7 cellular contexts compared by ENCODE assay signal in the genomic region with DNA sequence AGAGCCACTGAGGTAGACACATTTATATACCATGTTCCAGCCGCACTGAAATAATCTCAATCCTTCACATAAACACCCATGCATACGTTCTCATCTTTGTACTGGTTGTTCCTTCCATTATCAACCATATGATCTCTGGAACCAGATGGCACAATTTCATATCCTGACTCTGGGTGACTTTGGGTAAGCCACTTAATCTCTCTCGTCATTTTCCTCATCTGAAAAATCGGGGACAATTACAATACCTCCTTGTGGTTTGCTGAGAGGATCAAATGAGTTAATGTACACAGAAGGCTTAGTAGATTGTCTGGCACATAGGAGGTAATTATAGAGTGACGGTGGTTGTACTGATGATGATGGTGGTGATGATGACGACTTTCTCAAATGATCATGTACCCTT. TPM values are rescaled to one million over a fixed set of nuclear protein-coding genes. Genes with fewer than 3 reads are reported as not detected.
A peak's percentile ranks its signal among the peaks of the same experiment; 100 is the strongest.
DNase-seq lines count a peak whose midpoint lies in the region; ATAC-seq, FAIRE-seq and TF ChIP-seq lines count a peak whose summit lies in the region.
"Not testable (repeated sequence)": the region's sequence is repeated elsewhere in the genome, so short reads cannot be mapped to it uniquely, and the experiment has no call there.

No MANE protein-coding gene starts in this region.

- H4K8ac ChIP-seq in IMR-90 (ENCODE audit: low read depth in 2 of 2, low read length in 2 of 2): not testable (repeated sequence)

- H2BK20ac ChIP-seq in IMR-90 (ENCODE audit: low read depth, low read length): peak overlapping the region; percentile 30; the same call in 1 of the 2 replicates

- H3K4me2 ChIP-seq in IMR-90 (ENCODE audit: low read depth, low read length); keratinocyte (ENCODE audit: control insufficient read depth, extremely low read depth, insufficient read depth, low read depth, low read length): not testable (repeated sequence)

- H3K9me3 Mint-ChIP-seq in Calu3 (ENCODE audit: low read depth, unreplicated experiment); MCF 10A (ENCODE audit: unreplicated experiment): not testable (repeated sequence)

- not testable (repeated sequence) for H3K27me3 Mint-ChIP-seq in Calu3 (ENCODE audit: unreplicated experiment); MCF 10A (ENCODE audit: insufficient read depth, unreplicated experiment)

- no CpG with 5 or more reads among the region's 6 CpGs for WGBS in IMR-90 (ENCODE audit: extremely low coverage in 2 of 2, insufficient read length in 1 of 2), 2 experiments

- POLR2A ChIA-PET in IMR-90 (lab: Charles Lee; ENCODE audit: unreplicated experiment); MCF 10A (lab: Yijun Ruan, JAX): not testable (repeated sequence)

- H3K18ac ChIP-seq in IMR-90 (ENCODE audit: low read depth, low read length): not testable (repeated sequence)

- not testable (repeated sequence) for H4K91ac ChIP-seq in IMR-90 (ENCODE audit: insufficient read depth, low read depth, low read length)

- H2AK5ac ChIP-seq in IMR-90 (ENCODE audit: low read depth, low read length): peak overlapping the region; percentile 10; the same call in 1 of the 2 replicates

- H2AK9ac ChIP-seq in IMR-90 (replicated peaks; ENCODE audit: low read depth, low read length, poor library complexity): not testable (repeated sequence)

- H3K9ac ChIP-seq in IMR-90 (ENCODE audit: low read depth, low read length); keratinocyte (ENCODE audit: control insufficient read depth, extremely low read depth, insufficient read depth, low read length): not testable (repeated sequence)

- not testable (repeated sequence) for H3K9me1 ChIP-seq in IMR-90 (ENCODE audit: insufficient read depth, low read length); keratinocyte (ENCODE audit: control insufficient read depth, extremely low read depth, insufficient read depth, low read length)

- DNase-seq in Calu3; IMR-90; RWPE2 (ENCODE audit: low spot score); MCF 10A (ENCODE audit: unreplicated experiment); keratinocyte (ENCODE audit: low read depth, low spot score): not testable (repeated sequence)
- DNase-seq in NCI-H524 treated with DMSO at 0.1 percent for 48 hours (lab: John Stamatoyannopoulos, UW) (peak; percentile 94), NCI-H82 treated with DMSO at 0.1 percent for 48 hours (lab: John Stamatoyannopoulos, UW; ENCODE audit: unreplicated experiment) (peak; percentile 61)

- not testable (repeated sequence) for H3K4me3 ChIP-seq in IMR-90 (ENCODE audit: insufficient read depth, low read depth, low read length); RWPE2 (ENCODE audit: severe bottlenecking); keratinocyte (ENCODE audit: control insufficient read depth in 2 of 3, extremely low read depth in 1 of 3, insufficient read depth in 2 of 3, low read depth in 1 of 3, low read length in 3 of 3)

- not testable (repeated sequence) for H3K4me3 Mint-ChIP-seq in Calu3 (ENCODE audit: low read depth, unreplicated experiment); MCF 10A (ENCODE audit: unreplicated experiment)

- not testable (repeated sequence) for BruUV-seq in Calu3 (replicated peaks; lab: Mats Ljungman, UMichigan); IMR-90 (replicated peaks; lab: Mats Ljungman, UMichigan); MCF 10A (replicated peaks; lab: Mats Ljungman, UMichigan)

- 0 out of 3 replicates have a peak overlapping the region, but pooled peaks have one; percentile 25 for H2BK15ac ChIP-seq in IMR-90 (ENCODE audit: low read depth, low read length)

- not testable (repeated sequence) for ATAC-seq in IMR-90 (ENCODE audit: low read depth); RWPE2 (ENCODE audit: low read depth)

- dilution Hi-C loops in IMR-90 (cut with HindIII; ENCODE audit: low sequenced_read_pairs, unreplicated experiment); keratinocyte (cut with MboI; ENCODE audit: extremely low pct_ligation_motif_present, low sequenced_read_pairs): not testable (repeated sequence)

- not testable (repeated sequence) for H3K9me3 ChIP-seq in IMR-90 (ENCODE audit: control insufficient read depth, insufficient read depth, low read length); RWPE2 (ENCODE audit: severe bottlenecking); keratinocyte (ENCODE audit: control insufficient read depth, low read depth, low read length)

- H3K79me2 ChIP-seq in keratinocyte (ENCODE audit: control insufficient read depth, insufficient read depth, low read length): not testable (repeated sequence)

- H3K23ac ChIP-seq in IMR-90 (ENCODE audit: low read depth, low read length): not testable (repeated sequence)

- not testable (repeated sequence) for H3K56ac ChIP-seq in IMR-90 (ENCODE audit: extremely low read depth, insufficient read depth, low read length)

- not testable (repeated sequence) for H2BK5ac ChIP-seq in IMR-90 (ENCODE audit: low read depth, low read length, poor library complexity, severe bottlenecking)

- not testable (repeated sequence) for H3K27ac ChIP-seq in IMR-90 (ENCODE audit: insufficient read depth, low read length); keratinocyte (ENCODE audit: control insufficient read depth, insufficient read depth, low read length)
- peak overlapping the region; percentile 100 for H3K27ac ChIP-seq in RWPE2 (ENCODE audit: poor library complexity, severe bottlenecking)

- in situ Hi-C loops in IMR-90 (cut with MboI; ENCODE audit: low sequenced_read_pairs): not testable (repeated sequence)

- H4K5ac ChIP-seq in IMR-90 (ENCODE audit: low read depth, low read length): not testable (repeated sequence)

- CTCF ChIA-PET in Calu3 (lab: Charles Lee); IMR-90 (lab: Yijun Ruan, JAX): not testable (repeated sequence)
- CTCF ChIA-PET in MCF 10A (lab: Yijun Ruan, JAX): interaction anchor here (0.7 kb wide), 1 partner anchor 72 kb away, joined by 4 read pairs; no protein-coding TSS in a partner anchor

- not testable (repeated sequence) for H3K27me3 ChIP-seq in IMR-90 (ENCODE audit: control insufficient read depth, insufficient read depth, low read length); RWPE2 (ENCODE audit: insufficient read depth, poor library complexity, severe bottlenecking); keratinocyte (ENCODE audit: control insufficient read depth, extremely low read depth, insufficient read depth, low read length)

- not testable (repeated sequence) for H3K79me1 ChIP-seq in IMR-90 (ENCODE audit: low read depth in 1 of 2, low read length in 2 of 2)

- peak overlapping the region; percentile 96 for H3K27ac Mint-ChIP-seq in Calu3 (ENCODE audit: unreplicated experiment)
- peak overlapping the region; percentile 85 for H3K27ac Mint-ChIP-seq in MCF 10A (ENCODE audit: low read depth, unreplicated experiment)

- H2AFZ ChIP-seq in IMR-90 (replicated peaks; ENCODE audit: low read length, poor library complexity); keratinocyte (ENCODE audit: control insufficient read depth, low read length): not testable (repeated sequence)

- not testable (repeated sequence) for H3K36me3 ChIP-seq in IMR-90 (ENCODE audit: control insufficient read depth, insufficient read depth, low read length); RWPE2 (ENCODE audit: low read depth); keratinocyte (ENCODE audit: control insufficient read depth in 2 of 2, extremely low read depth in 1 of 2, insufficient read depth in 2 of 2, low read length in 2 of 2)

- peak overlapping the region; percentile 53; the same call in 1 of the 2 replicates for H3K4ac ChIP-seq in IMR-90 (ENCODE audit: low read depth, low read length)

- H3K4me1 ChIP-seq in IMR-90 (ENCODE audit: control insufficient read depth, insufficient read depth, low read length): not testable (repeated sequence)
- H3K4me1 ChIP-seq in RWPE2 (ENCODE audit: insufficient read depth, poor library complexity, severe bottlenecking) (peaks cover 31% of the 10 kb centered on the region), keratinocyte (ENCODE audit: control insufficient read depth, extremely low read depth, insufficient read depth, low read length) (peaks cover 19% of the 10 kb centered on the region)

- H4K20me1 ChIP-seq in IMR-90 (ENCODE audit: insufficient read depth, low read length); keratinocyte (ENCODE audit: control insufficient read depth, extremely low read depth, insufficient read depth, low read length): not testable (repeated sequence)

- H3K14ac ChIP-seq in IMR-90 (replicated peaks; ENCODE audit: low read depth, low read length): not testable (repeated sequence)

- not testable (repeated sequence) for TF ChIP-seq RAD21 in IMR-90 (IDR thresholded peaks at IDR 0.05; ENCODE audit: low read length)

- intact Hi-C loops in Calu3 (cut with micrococcal nuclease; ENCODE audit: unreplicated experiment): loop anchor here (2.0 kb wide), 1 partner anchor 39 kb away; a partner anchor contains a TSS
- intact Hi-C loops in IMR-90 (cut with micrococcal nuclease); MCF 10A (cut with micrococcal nuclease): not testable (repeated sequence)

- TF ChIP-seq CTCF in Calu3 (IDR thresholded peaks at IDR 0.05; ENCODE audit: unreplicated experiment); IMR-90 (conservative IDR thresholded peaks at IDR 0.05; ENCODE audit: low read depth, low read length); RWPE2 (IDR thresholded peaks at IDR 0.05; ENCODE audit: poor library complexity, severe bottlenecking); MCF 10A (IDR thresholded peaks at IDR 0.05; ENCODE audit: unreplicated experiment); keratinocyte (optimal IDR thresholded peaks at IDR 0.05 in 1 of 3, IDR thresholded peaks at IDR 0.05 in 1 of 3, conservative IDR thresholded peaks at IDR 0.05 in 1 of 3; ENCODE audit: extremely low read depth in 1 of 3, insufficient read depth in 2 of 3, low read length in 3 of 3): not testable (repeated sequence)

- not testable (repeated sequence) for H2BK120ac ChIP-seq in IMR-90 (ENCODE audit: low read depth, low read length)

- TF ChIP-seq POLR2A in IMR-90 (IDR thresholded peaks at IDR 0.05; ENCODE audit: low read depth, low read length): not testable (repeated sequence)

- peak; percentile 69 for FAIRE-seq in keratinocyte (lab: Jason Lieb, UNC)

- peaks cover 24% of the 10 kb centered on the region for H3K36me3 Mint-ChIP-seq in Calu3 (ENCODE audit: insufficient read depth, unreplicated experiment)
- not testable (repeated sequence) for H3K36me3 Mint-ChIP-seq in MCF 10A (ENCODE audit: insufficient read depth, unreplicated experiment)

- H3K4me1 Mint-ChIP-seq in Calu3 (ENCODE audit: low read depth, unreplicated experiment) (peaks cover 27% of the 10 kb centered on the region), MCF 10A (ENCODE audit: insufficient read depth, unreplicated experiment) (peaks cover 38% of the 10 kb centered on the region)

RNA-seq across cellular contexts. Expression of a gene that starts 38.2 kb away (rescaled TPM):
- total RNA-seq in Calu3 (2022): 145 and 169 TPM in 2 replicates
- 46.4 and 46.9 TPM in 2 replicates for total RNA-seq in IMR-90 (2012; rRNA removed)
- 10.4 and 11.6 TPM in 2 replicates for polyA plus RNA-seq in IMR-90 (2012; rRNA removed)
- polyA plus RNA-seq in IMR-90 (2012; cell fraction: cytosol; rRNA removed): 5.6 and 6.4 TPM in 2 replicates
- polyA plus RNA-seq in IMR-90 (2012; cell fraction: nucleus; rRNA removed; ENCODE audit: low replicate concordance): 34.4 and 43.0 TPM in 2 replicates
- total RNA-seq in MCF 10A (2022): 65.7 and 92.9 TPM in 2 replicates
- polyA plus RNA-seq in keratinocyte: 8.4 to 17.0 TPM (median 16.7 TPM) in 3 replicates
- 156 TPM for polyA plus RNA-seq in keratinocyte (2011; ENCODE audit: low read depth)
- polyA plus RNA-seq in keratinocyte (2011; cell fraction: cytosol; rRNA removed): 8.4 and 9.5 TPM in 2 replicates
- polyA plus RNA-seq in keratinocyte (2011; cell fraction: nucleus; rRNA removed): 59.3 and 73.1 TPM in 2 replicates
- polyA plus RNA-seq in keratinocyte (2012; ENCODE audit: low replicate concordance): 17.9 and 38.7 TPM in 2 replicates
- 53.0 to 98.1 TPM (median 93.5 TPM) in 3 replicates for polyA minus RNA-seq in keratinocyte
- polyA minus RNA-seq in keratinocyte (2011; cell fraction: cytosol; rRNA and poly(A)+ RNA removed): 21.5 TPM
- polyA minus RNA-seq in keratinocyte (2011; cell fraction: nucleus; rRNA and poly(A)+ RNA removed): 110 and 218 TPM in 2 replicates
